Comparison of ENCODE assay signal across 25 cellular contexts in the genomic region with DNA sequence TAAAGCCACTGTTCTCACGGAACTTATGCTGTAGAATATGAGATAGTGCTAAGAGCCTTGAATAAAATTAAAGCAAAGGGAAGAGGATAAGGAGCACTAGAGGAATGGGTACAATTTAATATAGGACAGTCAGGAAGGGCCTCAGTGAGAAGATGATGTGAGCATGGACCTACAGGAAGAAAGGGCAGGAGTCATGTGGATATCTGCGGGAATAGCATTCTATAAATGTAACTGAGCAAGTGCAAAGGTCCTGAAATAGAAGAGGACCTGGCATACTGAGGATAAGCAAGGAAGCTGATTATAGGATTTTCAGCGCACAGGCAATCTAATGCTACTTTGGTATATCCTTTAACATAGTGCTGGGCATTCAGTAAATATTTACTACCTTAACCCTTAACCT.
"Had no signal": no experiment of that assay in that cellular context is flagged by ENCODE, and none has a peak within 500 bp of the region (broad histone marks: within the 10 kb centered on the region; RNA-seq: fewer than 3 reads in every experiment).

No MANE protein-coding gene starts in this region.

- DNase-seq: hypothalamus; immature natural killer cell; kidney; lower lobe of right lung; mammary epithelial cell; mesenchymal stem cell; naive thymus-derived CD8-positive, alpha-beta T cell; occipital lobe; right cardiac atrium; small intestine; spleen; stimulated activated CD4-positive, alpha-beta T cell treated with anti-CD3 and anti-CD28 coated beads, Interleukin-4, amount 100 ng/mL, for 24 hours; stimulated activated naive CD4-positive, alpha-beta T cell; tibial artery; trophoblast cell; upper lobe of right lung had no signal

- H3K36me3 ChIP-seq: neural progenitor cell had no signal

- FAIRE-seq: islet of Langerhans, kidney, small intestine, urothelium cell line had no signal

- H3K4me3 ChIP-seq: lower lobe of right lung, neural progenitor cell, spleen, suprapubic skin, thoracic aorta, tibial artery, upper lobe of right lung had no signal

- H3K9me3 ChIP-seq: lower lobe of right lung, neutrophil, spleen, suprapubic skin, thoracic aorta, tibial artery, upper lobe of right lung had no signal

- H3K27me3 ChIP-seq: neural progenitor cell, spleen, suprapubic skin, tibial artery, upper lobe of right lung had no signal

- ATAC-seq: lower lobe of right lung; naive thymus-derived CD8-positive, alpha-beta T cell; right cardiac atrium; sciatic nerve; stimulated activated effector memory CD8-positive, alpha-beta T cell treated with anti-CD3 and anti-CD28 coated beads, Interleukin-12 subunit alpha, Interleukin-12 subunit beta, amount 100 ng/mL, for 72 hours; upper lobe of right lung had no signal

- H3K27ac ChIP-seq: lower lobe of right lung, neural progenitor cell, neutrophil, parathyroid adenoma, spleen, suprapubic skin, thoracic aorta, tibial artery, upper lobe of right lung had no signal

- H3K4me1 ChIP-seq: lower lobe of right lung, neural progenitor cell, parathyroid adenoma, spleen, suprapubic skin, tibial artery, upper lobe of right lung had no signal
